1 cellular context compared by ENCODE assay signal in genomic region chr12:27710592-27711311, GRCh38.
TF ChIP-seq lines count a peak whose summit lies in the region.

Gene MRPS35, plus strand, starts transcription at chr12:27710832. Its CDS starts 12 bp downstream, at chr12:27710844.

TF ChIP-seq in WTC11, 78 proteins besides CTCF, POLR2A, EP300 and RAD21 (continued from another document and continues in another):
- TF ChIP-seq ARID4B (CRISPR knock-in tag; IDR thresholded peaks at IDR 0.05; ENCODE audit: borderline replicate concordance) (peak; percentile 89; the same call in 1 of the 2 replicates), EMX1 (CRISPR knock-in tag; IDR thresholded peaks at IDR 0.05) (no peak), AR (CRISPR knock-in tag; IDR thresholded peaks at IDR 0.05) (0 out of 2 replicates have a peak, but pooled peaks have one; percentile 32), E2F4 (CRISPR knock-in tag; IDR thresholded peaks at IDR 0.05; ENCODE audit: borderline replicate concordance, low read depth) (no peak), NR2C2 (CRISPR knock-in tag; IDR thresholded peaks at IDR 0.05) (no peak), FOXK1 (CRISPR knock-in tag; IDR thresholded peaks at IDR 0.05) (peak; percentile 76), AFF4 (CRISPR knock-in tag; IDR thresholded peaks at IDR 0.05; ENCODE audit: borderline replicate concordance) (peak; percentile 76; the same call in 1 of the 2 replicates), JUN (CRISPR knock-in tag; IDR thresholded peaks at IDR 0.05) (no peak), ATF2 (CRISPR knock-in tag; IDR thresholded peaks at IDR 0.05; ENCODE audit: borderline replicate concordance, low read depth) (peak; percentile 67; the same call in 1 of the 2 replicates), FOXP1 (CRISPR knock-in tag; IDR thresholded peaks at IDR 0.05; ENCODE audit: borderline replicate concordance) (peak; percentile 91), ZBTB21 (CRISPR knock-in tag; IDR thresholded peaks at IDR 0.05; ENCODE audit: borderline replicate concordance) (no peak), CBFB (CRISPR knock-in tag; IDR thresholded peaks at IDR 0.05; ENCODE audit: low read depth) (no peak), NFE2L1 (CRISPR knock-in tag; IDR thresholded peaks at IDR 0.05) (peak; percentile 71; the same call in 1 of the 2 replicates), ZNF317 (CRISPR knock-in tag; IDR thresholded peaks at IDR 0.05; ENCODE audit: borderline replicate concordance, low read depth) (0 out of 2 replicates have a peak, but pooled peaks have one; percentile 19), HMGA2 (CRISPR knock-in tag; IDR thresholded peaks at IDR 0.05) (no peak), NR3C1 (CRISPR knock-in tag; conservative IDR thresholded peaks at IDR 0.05; ENCODE audit: low read depth) (no peak), ZMAT4 (CRISPR knock-in tag; IDR thresholded peaks at IDR 0.05) (no peak), ZNF219 (CRISPR knock-in tag; IDR thresholded peaks at IDR 0.05; ENCODE audit: borderline replicate concordance) (no peak), CREM (CRISPR knock-in tag; IDR thresholded peaks at IDR 0.05) (peak; percentile 69), PREB (CRISPR knock-in tag; IDR thresholded peaks at IDR 0.05; ENCODE audit: borderline replicate concordance) (no peak), SOX15 (CRISPR knock-in tag; IDR thresholded peaks at IDR 0.05) (no peak), ETV6 (CRISPR knock-in tag; IDR thresholded peaks at IDR 0.05) (peak; percentile 93), GABPB1 (CRISPR knock-in tag; IDR thresholded peaks at IDR 0.05) (peak; percentile 66), SP1 (CRISPR knock-in tag; conservative IDR thresholded peaks at IDR 0.05) (peak; percentile 77), TP53 (CRISPR knock-in tag; IDR thresholded peaks at IDR 0.05) (peak; percentile 43; the same call in 1 of the 2 replicates), ZNF423 (CRISPR knock-in tag; IDR thresholded peaks at IDR 0.05) (no peak), USF1 (CRISPR knock-in tag; IDR thresholded peaks at IDR 0.05) (peak; percentile 45), ATF1 (CRISPR knock-in tag; IDR thresholded peaks at IDR 0.05) (peak; percentile 77; the same call in 1 of the 2 replicates), OVOL2 (CRISPR knock-in tag; IDR thresholded peaks at IDR 0.05; ENCODE audit: borderline replicate concordance) (no peak), CDX4 (CRISPR knock-in tag; IDR thresholded peaks at IDR 0.05; ENCODE audit: borderline replicate concordance) (no peak), ZNF232 (CRISPR knock-in tag; IDR thresholded peaks at IDR 0.05) (peak; percentile 52; the same call in 1 of the 2 replicates), ZNF138 (CRISPR knock-in tag; conservative IDR thresholded peaks at IDR 0.05) (no peak), ZNF671 (CRISPR knock-in tag; IDR thresholded peaks at IDR 0.05) (no peak), ZBTB43 (CRISPR knock-in tag; IDR thresholded peaks at IDR 0.05) (peak; percentile 23; the same call in 1 of the 2 replicates)
